8 cellular contexts compared by ENCODE assay signal in the genomic region with DNA sequence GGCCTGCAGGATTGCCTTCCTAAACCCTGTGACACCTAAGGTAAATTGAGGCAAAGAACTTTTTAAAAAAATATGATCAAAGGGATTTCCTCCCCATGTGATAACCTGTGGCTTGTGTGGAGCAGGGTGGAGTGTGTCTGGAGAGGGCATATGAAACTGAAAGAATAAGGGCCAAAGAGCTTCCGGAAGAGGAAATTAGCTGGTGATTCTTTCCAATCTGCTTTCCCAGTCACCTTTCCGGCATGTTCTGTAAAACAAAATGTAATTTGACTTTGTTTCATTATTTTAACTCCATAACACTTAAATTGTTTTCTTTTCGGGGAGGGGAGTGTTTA. TPM values are rescaled to one million over a fixed set of nuclear protein-coding genes. Genes with fewer than 3 reads are reported as not detected.
DNase-seq lines count a peak whose midpoint lies in the region; ATAC-seq and TF ChIP-seq lines count a peak whose summit lies in the region.

No MANE protein-coding gene starts in this region.

- H3K27ac ChIP-seq in heart left ventricle (peak overlapping the region; percentile 93 to 100 (median 97)), prostate gland (peak overlapping the region; percentile 94 to 96)

- peaks cover 15% of the 10 kb centered on the region for H3K36me3 Mint-ChIP-seq in activated T-cell treated with anti-CD3 and anti-CD28 coated beads, Interleukin-2, amount 50 U/mL, for 24 hours (ENCODE audit: low read depth)
- H3K36me3 Mint-ChIP-seq in activated T-helper 1 cell treated with anti-CD3 and anti-CD28 coated beads, Interleukin-12 subunit alpha, Interleukin-12 subunit beta, Interleukin-2, Interleukin-4 antibody, amounts not matched to agents 30 ng/mL and 10 ng/mL and 1 ng/mL, durations not matched to agents 14 hours and 24 hours and 36 hours (ENCODE audit: low read depth) = peaks cover 9% of the 10 kb centered on the region

- H3K36me3 ChIP-seq in Loucy (ENCODE audit: insufficient read depth, low read length) (no peaks in the 10 kb centered on the region), heart left ventricle (no peaks in the 10 kb centered on the region), prostate gland (no peaks in the 10 kb centered on the region)

- WGBS in heart left ventricle, 4 donors = 0 to 57% (median 19%) methylated on average over 3 of the region's 3 CpGs
- 0% methylated on average over 3 of the region's 3 CpGs for WGBS in prostate gland

- H3K27me3 ChIP-seq in Loucy (ENCODE audit: insufficient read depth, low read length, poor library complexity, severe bottlenecking) (no peaks in the 10 kb centered on the region), heart left ventricle (no peaks in the 10 kb centered on the region), prostate gland (replicated peaks; ENCODE audit: insufficient read depth) (no peaks in the 10 kb centered on the region)

- TF ChIP-seq CTCF in Loucy (conservative IDR thresholded peaks at IDR 0.05; ENCODE audit: low read length) = no peak
- TF ChIP-seq CTCF in heart left ventricle (IDR thresholded peaks at IDR 0.05) = no peak
- no peak for TF ChIP-seq CTCF in prostate gland (IDR thresholded peaks at IDR 0.05)

- H2AFZ ChIP-seq in Loucy (ENCODE audit: low read length) = peak overlapping the region; percentile 68

- TF ChIP-seq POLR2A in heart left ventricle (IDR thresholded peaks at IDR 0.05) (no peak), prostate gland (IDR thresholded peaks at IDR 0.05) (no peak)

- H3K9me3 Mint-ChIP-seq in activated T-cell treated with anti-CD3 and anti-CD28 coated beads, Interleukin-2, amount 50 U/mL, for 24 hours = no peaks in the 10 kb centered on the region
- H3K9me3 Mint-ChIP-seq in activated T-helper 1 cell treated with anti-CD3 and anti-CD28 coated beads, Interleukin-12 subunit alpha, Interleukin-12 subunit beta, Interleukin-2, Interleukin-4 antibody, amounts not matched to agents 30 ng/mL and 10 ng/mL and 1 ng/mL, durations not matched to agents 14 hours and 24 hours and 36 hours = no peaks in the 10 kb centered on the region

- no peaks in the 10 kb centered on the region for H3F3A ChIP-seq in Loucy (ENCODE audit: low read depth)

- peak overlapping the region; percentile 92 for H3K4me2 ChIP-seq in Loucy (ENCODE audit: low read depth, low read length, poor library complexity, severe bottlenecking)

- peaks cover 43% of the 10 kb centered on the region for H3K79me2 ChIP-seq in Loucy (ENCODE audit: insufficient read depth, low read length)

- no peak for DNase-seq in activated T-cell treated with anti-CD3 and anti-CD28 coated beads, Interleukin-2, amount 50 U/mL, for 24 hours
- DNase-seq in activated T-cell treated with anti-CD3 and anti-CD28 coated beads, Interleukin-2, amount 50 U/mL, for 1 hour = no peak
- DNase-seq in HCEC 1CT = peak; percentile 33
- no peak for DNase-seq in activated T-helper 1 cell treated with anti-CD3 and anti-CD28 coated beads, Interleukin-12 subunit alpha, Interleukin-12 subunit beta, Interleukin-2, Interleukin-4 antibody, amounts not matched to agents 30 ng/mL and 10 ng/mL and 1 ng/mL, durations not matched to agents 14 hours and 24 hours and 36 hours (ENCODE audit: low spot score)
- DNase-seq in heart left ventricle = no peak
- peak; percentile 8 for DNase-seq in prostate gland (ENCODE audit: low spot score)
- no peak for DNase-seq in NCI-H1436 (lab: John Stamatoyannopoulos, UW)

- peaks cover 17% of the 10 kb centered on the region for H3K4me1 Mint-ChIP-seq in activated T-cell treated with anti-CD3 and anti-CD28 coated beads, Interleukin-2, amount 50 U/mL, for 24 hours (ENCODE audit: low read depth)
- peaks cover 17% of the 10 kb centered on the region for H3K4me1 Mint-ChIP-seq in activated T-helper 1 cell treated with anti-CD3 and anti-CD28 coated beads, Interleukin-12 subunit alpha, Interleukin-12 subunit beta, Interleukin-2, Interleukin-4 antibody, amounts not matched to agents 30 ng/mL and 10 ng/mL and 1 ng/mL, durations not matched to agents 14 hours and 24 hours and 36 hours (ENCODE audit: low read depth)

- H3K4me3 ChIP-seq in Loucy (ENCODE audit: low read length, poor library complexity, severe bottlenecking) = peak overlapping the region; percentile 80
- H3K4me3 ChIP-seq in heart left ventricle = peak overlapping the region; percentile 19 to 97 (median 74)
- peak overlapping the region; percentile 51 to 52 for H3K4me3 ChIP-seq in prostate gland

- H3K27me3 Mint-ChIP-seq in activated T-cell treated with anti-CD3 and anti-CD28 coated beads, Interleukin-2, amount 50 U/mL, for 24 hours = peaks cover 5% of the 10 kb centered on the region
- no peaks in the 10 kb centered on the region for H3K27me3 Mint-ChIP-seq in activated T-helper 1 cell treated with anti-CD3 and anti-CD28 coated beads, Interleukin-12 subunit alpha, Interleukin-12 subunit beta, Interleukin-2, Interleukin-4 antibody, amounts not matched to agents 30 ng/mL and 10 ng/mL and 1 ng/mL, durations not matched to agents 14 hours and 24 hours and 36 hours (ENCODE audit: insufficient read depth)

- H3K4me1 ChIP-seq in Loucy (ENCODE audit: insufficient read depth, low read length, poor library complexity, severe bottlenecking) (peaks cover 8% of the 10 kb centered on the region), heart left ventricle (peaks cover 0 to 20% (median 0%) of the 10 kb centered on the region in 12 donors), prostate gland (replicated peaks) (no peaks in the 10 kb centered on the region)

- peak; percentile 22 to 52 (median 32) for ATAC-seq in heart left ventricle

- peak overlapping the region; percentile 95 for H3K9ac ChIP-seq in Loucy (ENCODE audit: low read depth, low read length, poor library complexity, severe bottlenecking)

- intact Hi-C loops in activated T-helper 1 cell treated with anti-CD3 and anti-CD28 coated beads, Interleukin-12 subunit alpha, Interleukin-12 subunit beta, Interleukin-2, Interleukin-4 antibody, amounts not matched to agents 30 ng/mL and 10 ng/mL and 1 ng/mL, durations not matched to agents 14 hours and 24 hours and 36 hours (cut with micrococcal nuclease) = loop anchor here (1.0 to 10.0 kb wide), 5 partner anchors 18 to 484 kb away; partner anchors contain the start of gene SH2D1A
- intact Hi-C loops in heart left ventricle (cut with DNase I) (no loop called here), prostate gland (cut with DNase I) (no loop called here)

- peak overlapping the region; percentile 93 for H3K27ac Mint-ChIP-seq in activated T-cell treated with anti-CD3 and anti-CD28 coated beads, Interleukin-2, amount 50 U/mL, for 24 hours
- peak overlapping the region; percentile 90 for H3K27ac Mint-ChIP-seq in activated T-helper 1 cell treated with anti-CD3 and anti-CD28 coated beads, Interleukin-12 subunit alpha, Interleukin-12 subunit beta, Interleukin-2, Interleukin-4 antibody, amounts not matched to agents 30 ng/mL and 10 ng/mL and 1 ng/mL, durations not matched to agents 14 hours and 24 hours and 36 hours

- H3K4me3 Mint-ChIP-seq in activated T-cell treated with anti-CD3 and anti-CD28 coated beads, Interleukin-2, amount 50 U/mL, for 24 hours = peak overlapping the region; percentile 87
- H3K4me3 Mint-ChIP-seq in activated T-helper 1 cell treated with anti-CD3 and anti-CD28 coated beads, Interleukin-12 subunit alpha, Interleukin-12 subunit beta, Interleukin-2, Interleukin-4 antibody, amounts not matched to agents 30 ng/mL and 10 ng/mL and 1 ng/mL, durations not matched to agents 14 hours and 24 hours and 36 hours = peak overlapping the region; percentile 89

- H3K9me3 ChIP-seq in Loucy (ENCODE audit: insufficient read depth, low read depth, low read length) = no peaks in the 10 kb centered on the region
- H3K9me3 ChIP-seq in heart left ventricle = no peaks in the 10 kb centered on the region
- H3K9me3 ChIP-seq in prostate gland = no peaks in the 10 kb centered on the region

- H3K9me2 ChIP-seq in Loucy (replicated peaks; ENCODE audit: low read depth, low read length) = no peaks in the 10 kb centered on the region

- no peaks in the 10 kb centered on the region for H4K20me1 ChIP-seq in Loucy (ENCODE audit: insufficient read depth, low read length, poor library complexity, severe bottlenecking)

RNA-seq across cellular contexts. Expression of gene XIAP, which starts 0.6 kb away (rescaled TPM):
- total RNA-seq in activated T-helper 1 cell treated with anti-CD3 and anti-CD28 coated beads, Interleukin-12 subunit alpha, Interleukin-12 subunit beta, Interleukin-2, Interleukin-4 antibody, amounts not matched to agents 30 ng/mL and 10 ng/mL and 1 ng/mL, durations not matched to agents 14 hours and 24 hours and 36 hours = 35.0 and 39.1 TPM in 2 replicates
- total RNA-seq in heart left ventricle (10 to 100 TPM; 19.5 to 44.3 (median 26.5) TPM), prostate gland (10 to 100 TPM; 30.0 to 56.4 TPM)
- polyA plus RNA-seq in heart left ventricle = 10 to 100 TPM in 1 of 2 donors, 1 to 10 TPM in 1; 6.8 to 15.5 TPM

Comparison
In these comparisons a context has a peak if more than half of its experiments do, and no peak if none do; other contexts are left out.
1. DNase-seq: peak in HCEC 1CT (single experiment) and prostate gland (single experiment); none in activated T-cell treated with anti-CD3 and anti-CD28 coated beads, Interleukin-2, amount 50 U/mL, for 24 hours (single experiment), activated T-cell treated with anti-CD3 and anti-CD28 coated beads, Interleukin-2, amount 50 U/mL, for 1 hour (single experiment), activated T-helper 1 cell treated with anti-CD3 and anti-CD28 coated beads, Interleukin-12 subunit alpha, Interleukin-12 subunit beta, Interleukin-2, Interleukin-4 antibody, amounts not matched to agents 30 ng/mL and 10 ng/mL and 1 ng/mL, durations not matched to agents 14 hours and 24 hours and 36 hours (single experiment), heart left ventricle (0 of 5) and NCI-H1436 (single experiment).
2. Peak in every context shown above with its lines, with median percentiles within 50 percentile points of each other: H3K4me3 ChIP-seq.